ENCODE assay signal across 23 cellular contexts in the genomic region with DNA sequence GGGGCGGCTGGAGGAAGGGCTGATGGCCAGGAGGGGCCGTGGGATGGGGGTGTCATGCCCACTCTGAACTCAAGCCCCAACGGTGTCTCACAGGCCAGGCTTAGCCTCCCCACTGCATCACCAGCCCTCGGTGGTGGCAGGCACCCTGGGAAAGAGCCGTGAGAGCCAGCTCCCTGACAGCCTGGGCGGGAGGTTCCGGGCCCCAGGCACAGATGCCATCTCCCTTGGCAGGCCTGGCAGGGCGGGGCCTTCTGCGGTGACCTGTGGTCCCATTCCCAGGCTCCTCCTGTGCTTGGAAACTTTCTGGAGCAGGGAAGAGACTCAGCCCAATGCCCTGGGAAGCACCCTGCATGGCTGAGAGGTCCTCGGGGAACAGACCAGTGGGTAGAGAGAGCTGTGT. TPM values are rescaled to one million over a fixed set of nuclear protein-coding genes. Genes with fewer than 3 reads are reported as not detected.
A peak's percentile ranks its signal among the peaks of the same experiment; 100 is the strongest.
DNase-seq lines count a peak whose midpoint lies in the region; ATAC-seq, FAIRE-seq and TF ChIP-seq lines count a peak whose summit lies in the region.
"Had no signal": no experiment of that assay in that cellular context is flagged by ENCODE, and none has a peak within 500 bp of the region (broad histone marks: within the 10 kb centered on the region; RNA-seq: fewer than 3 reads in every experiment).

No MANE protein-coding gene starts in this region.

- no peak for FAIRE-seq in kidney (lab: Jason Lieb, UNC)
- FAIRE-seq: urothelium cell line had no signal

- DNase-seq in heart left ventricle (peak in 2 of 5 donors; percentile 41 to 42), left ventricle myocardium inferior (no peak), RWPE2 (ENCODE audit: low spot score) (no peak), kidney (peak; percentile 79), transverse colon (peak; percentile 87), HPDE6-E6E7 (ENCODE audit: extremely low spot score) (no peak), GM13976 (ENCODE audit: low spot score) (no peak), substantia nigra (lab: John Stamatoyannopoulos, UW) (no peak)
- DNase-seq: activated CD4-positive, alpha-beta T cell treated with anti-CD3 and anti-CD28 coated beads, Interleukin-2, amount 50 U/mL, for 4 hours; activated CD8-positive, alpha-beta memory T cell treated with anti-CD3 and anti-CD28 coated beads, Interleukin-2, amount 50 U/mL, for 4 hours; activated naive CD8-positive, alpha-beta T cell treated with anti-CD3 and anti-CD28 coated beads, Interleukin-2, amount 10 ng/mL, durations not matched to agents 7 days and 5 days; effector memory CD4-positive, alpha-beta T cell; GF-D8; HCEC 1CT; mesendoderm; naive thymus-derived CD8-positive, alpha-beta T cell; NCI-H1930; NCI-H2227 treated with DMSO at 0.1 percent for 48 hours; T-helper 17 cell had no signal

- ATAC-seq in heart left ventricle: peak in 3 of 4 donors; percentile 9 to 55 (median 44)
- peak; percentile 6; the same call in 2 of the 3 replicates for ATAC-seq in RWPE2 (ENCODE audit: low read depth)
- ATAC-seq: naive thymus-derived CD8-positive, alpha-beta T cell; T-helper 17 cell had no signal

- no peak overlapping the region for H3K4me3 ChIP-seq in heart left ventricle
- H3K4me3 ChIP-seq in left ventricle myocardium inferior: no peak overlapping the region
- no peak overlapping the region for H3K4me3 ChIP-seq in RWPE2 (ENCODE audit: severe bottlenecking)
- H3K4me3 ChIP-seq in kidney (ENCODE audit: low read length in 2 of 2): no peak overlapping the region
- no peak overlapping the region for H3K4me3 ChIP-seq in transverse colon
- H3K4me3 ChIP-seq: esophagus muscularis mucosa had no signal

- H3K4me1 ChIP-seq in heart left ventricle (peaks cover 0 to 32% (median 11%) of the 10 kb centered on the region in 12 donors), left ventricle myocardium inferior (peaks cover 20% of the 10 kb centered on the region), RWPE2 (ENCODE audit: insufficient read depth, poor library complexity, severe bottlenecking) (peaks cover 2% of the 10 kb centered on the region), kidney (ENCODE audit: control insufficient read depth in 1 of 2, insufficient read depth in 1 of 2, low read depth in 1 of 2, low read length in 2 of 2) (peaks cover 7% of the 10 kb centered on the region in 2 donors), transverse colon (peaks cover 11 to 40% (median 35%) of the 10 kb centered on the region in 4 donors)

- H3K9ac ChIP-seq in kidney (ENCODE audit: low read length in 2 of 2): no peak overlapping the region
- H3K9ac ChIP-seq: KMS-11 had no signal

- TF ChIP-seq POLR2A in heart left ventricle (IDR thresholded peaks at IDR 0.05) (no peak), transverse colon (IDR thresholded peaks at IDR 0.05) (no peak)

- TF ChIP-seq CTCF in heart left ventricle (IDR thresholded peaks at IDR 0.05) (no peak), left ventricle myocardium inferior (IDR thresholded peaks at IDR 0.05; ENCODE audit: borderline replicate concordance) (no peak), RWPE2 (IDR thresholded peaks at IDR 0.05; ENCODE audit: poor library complexity, severe bottlenecking) (no peak), kidney (IDR thresholded peaks at IDR 0.05; ENCODE audit: borderline replicate concordance, extremely low read depth, insufficient read depth) (no peak), transverse colon (IDR thresholded peaks at IDR 0.05) (no peak), GM13976 (IDR thresholded peaks at IDR 0.05; ENCODE audit: borderline replicate concordance, control extremely low read depth, extremely low read depth, insufficient read depth, missing control alignments) (no peak)

- intact Hi-C loops in heart left ventricle (cut with DNase I): no loop called here
- intact Hi-C loops in left ventricle myocardium inferior (cut with micrococcal nuclease): no loop called here
- intact Hi-C loops in kidney (cut with DNase I): no loop called here
- intact Hi-C loops in transverse colon (cut with DNase I; ENCODE audit: low total_unique reads): no loop called here

- H3K9me3 ChIP-seq in heart left ventricle (no peaks in the 10 kb centered on the region), left ventricle myocardium inferior (replicated peaks) (no peaks in the 10 kb centered on the region), RWPE2 (ENCODE audit: severe bottlenecking) (no peaks in the 10 kb centered on the region), kidney (ENCODE audit: control insufficient read depth in 1 of 2, low read length in 2 of 2) (no peaks in the 10 kb centered on the region), transverse colon (no peaks in the 10 kb centered on the region)
- H3K9me3 ChIP-seq: esophagus muscularis mucosa had no signal

- H3K36me3 ChIP-seq in heart left ventricle: no peaks in the 10 kb centered on the region
- H3K36me3 ChIP-seq in left ventricle myocardium inferior: no peaks in the 10 kb centered on the region
- H3K36me3 ChIP-seq in RWPE2 (ENCODE audit: low read depth): peaks cover 22% of the 10 kb centered on the region
- H3K36me3 ChIP-seq in kidney (ENCODE audit: control insufficient read depth in 1 of 2, insufficient read depth in 2 of 2, low read length in 2 of 2): no peaks in the 10 kb centered on the region
- H3K36me3 ChIP-seq in transverse colon: no peaks in the 10 kb centered on the region
- H3K36me3 ChIP-seq: esophagus muscularis mucosa had no signal

- H3K27ac ChIP-seq in heart left ventricle (peak overlapping the region in 1 of 12 donors; percentile 27), left ventricle myocardium inferior (replicated peaks) (no peak overlapping the region), RWPE2 (ENCODE audit: poor library complexity, severe bottlenecking) (no peak overlapping the region), kidney (ENCODE audit: low read depth in 2 of 2, low read length in 2 of 2) (peak overlapping the region in 1 of 2 donors; percentile 17), transverse colon (peak overlapping the region; percentile 73 to 77 (median 74)), substantia nigra (ENCODE audit: low read depth, low read length, poor library complexity, severe bottlenecking) (no peak overlapping the region)
- H3K27ac ChIP-seq: esophagus muscularis mucosa, KMS-11, VCaP had no signal

- in situ Hi-C loops in transverse colon (cut with MboI; ENCODE audit: low pct_ligation_motif_present in 1 of 4, low pct_unique_long_range_greater_than_20kb in 1 of 4, low sequenced_read_pairs in 3 of 4) (no loop called here), GM13976 (cut with MboI; ENCODE audit: low sequenced_read_pairs, unreplicated experiment) (no loop called here)

- TF ChIP-seq EP300 in transverse colon (IDR thresholded peaks at IDR 0.05; ENCODE audit: low read depth): no peak

- peaks cover 0 to 30% (median 21%) of the 10 kb centered on the region in 9 donors for H3K27me3 ChIP-seq in heart left ventricle
- H3K27me3 ChIP-seq in left ventricle myocardium inferior (ENCODE audit: low read depth): peaks cover 56% of the 10 kb centered on the region
- H3K27me3 ChIP-seq in RWPE2 (ENCODE audit: insufficient read depth, poor library complexity, severe bottlenecking): no peaks in the 10 kb centered on the region
- no peaks in the 10 kb centered on the region for H3K27me3 ChIP-seq in transverse colon

- 72 to 90% (median 76%) methylated on average over 5 to 10 of the region's 10 CpGs for WGBS in heart left ventricle, 4 donors
- 25 to 74% methylated on average over 1 to 6 of the region's 10 CpGs for WGBS in transverse colon (ENCODE audit: low coverage in 1 of 2), 2 donors

RNA-seq across cellular contexts. Expression of gene PHLDA2, which starts 4.8 kb away (rescaled TPM):
- total RNA-seq in heart left ventricle (1 to 10 TPM in 3 of 9 donors, under 1 TPM in 4, not detected in 2; 0.40 to 3.2 (median 0.93) TPM), left ventricle myocardium inferior (not detected), kidney (19.7 TPM), transverse colon (10 to 100 TPM in 1 of 4 donors, 1 to 10 TPM in 1, not detected in 2; 8.2 to 16.2 TPM)
- polyA plus RNA-seq in heart left ventricle (1 to 10 TPM; 1.5 to 9.2 TPM), kidney (ENCODE audit: insufficient read depth, low read depth, low replicate concordance) (9.0 TPM)
- polyA plus RNA-seq: naive thymus-derived CD8-positive, alpha-beta T cell had no signal

RNA-seq across cellular contexts. Expression of gene CDKN1C, which starts 38.8 kb away (rescaled TPM):
- total RNA-seq in heart left ventricle (10 to 100 TPM; 18.8 to 39.1 (median 33.4) TPM), left ventricle myocardium inferior (33.0 TPM), kidney (54.8 TPM), transverse colon (10 to 100 TPM; 12.4 to 40.0 (median 27.7) TPM)
- polyA plus RNA-seq in heart left ventricle (10 to 100 TPM; 31.4 to 42.5 TPM), kidney (ENCODE audit: insufficient read depth, low read depth, low replicate concordance) (192 TPM)

Comparison
In these comparisons a context has a peak if more than half of its experiments do, and no peak if none do; other contexts are left out.
1. DNase-seq: peak in kidney (single experiment) and transverse colon (single experiment); none in left ventricle myocardium inferior (single experiment), RWPE2 (single experiment), HPDE6-E6E7 (single experiment), GM13976 (single experiment) and substantia nigra (0 of 49).
2. H3K27ac ChIP-seq: peak in transverse colon (4 of 4); none in left ventricle myocardium inferior (single experiment), RWPE2 (single experiment) and substantia nigra (single experiment).